In the genomic region with DNA sequence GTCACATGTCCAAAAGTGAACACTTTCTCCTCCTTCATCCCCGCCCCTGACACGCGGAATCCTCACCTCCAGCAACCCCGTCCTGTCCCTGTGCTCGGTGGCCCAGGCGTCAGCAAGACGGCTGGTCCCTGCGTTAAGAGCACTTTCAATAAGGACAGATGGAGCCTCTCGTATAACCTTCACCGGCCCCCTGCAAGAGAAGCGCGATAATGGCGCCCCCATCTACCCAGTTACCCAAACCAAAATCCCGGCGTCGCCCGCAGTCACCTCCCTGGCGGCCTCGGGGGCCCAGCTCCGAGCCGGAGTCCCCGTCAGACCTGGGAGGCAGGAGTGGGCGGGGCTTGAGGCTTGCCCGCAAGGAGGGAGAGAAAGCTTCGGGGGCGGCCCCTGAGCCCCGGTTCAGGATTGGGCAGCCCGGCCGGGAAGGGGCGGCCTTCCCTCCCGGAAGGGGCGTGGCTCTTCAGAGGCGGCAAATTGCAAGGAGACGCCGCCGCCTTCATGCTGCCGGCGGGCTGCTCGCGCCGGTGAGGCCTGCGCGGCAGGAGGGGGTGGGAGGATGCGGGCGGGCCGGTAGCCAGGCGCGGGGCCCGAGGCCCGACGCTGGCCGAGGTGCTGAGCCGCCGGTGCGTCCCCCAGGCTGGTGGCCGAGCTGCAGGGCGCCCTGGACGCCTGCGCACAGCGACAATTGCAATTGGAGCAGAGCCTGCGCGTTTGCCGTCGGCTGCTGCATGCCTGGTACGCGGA, we compare ENCODE assay signal across 8 cellular contexts. TPM values are rescaled to one million over a fixed set of nuclear protein-coding genes. Genes with fewer than 3 reads are reported as not detected.
DNase-seq lines count a peak whose midpoint lies in the region; ATAC-seq and TF ChIP-seq lines count a peak whose summit lies in the region.

Gene TEDC2 (plus strand): TSS at position 463 of the 744 bp plus-strand sequence. CDS start 36 bp downstream, at position 499.

- POLR2A ChIA-PET in naive thymus-derived CD8-positive, alpha-beta T cell (lab: Charles Lee) = interaction anchor here (1.1 to 2.0 kb wide), 8 partner anchors 10 to 304 kb away, joined by 3 to 7 read pairs (median 4); partner anchors contain the start of genes PGP, TBC1D24 and TRAF7

- no peaks in the 10 kb centered on the region for H3K27me3 Mint-ChIP-seq in naive thymus-derived CD8-positive, alpha-beta T cell
- H3K27me3 Mint-ChIP-seq in stimulated activated naive B cell treated with anti-CD40 and anti-IgM and Interleukin-4, amounts not matched to agents 10 μg/mL and 1 μg/mL and 100 μg/mL, for 72 hours = no peaks in the 10 kb centered on the region

- no peaks in the 10 kb centered on the region for H3K9me2 ChIP-seq in GM23248 (ENCODE audit: insufficient read depth)

- H3K27ac ChIP-seq in DND-41 (ENCODE audit: low read length) (peak within 1 kb of the TSS; percentile 77), GM23248 (peak within 1 kb of the TSS; percentile 22; the same call in 1 of the 2 replicates), fibroblast of lung (ENCODE audit: insufficient read depth, low read length) (peak within 1 kb of the TSS; percentile 61)

- H3K27me3 ChIP-seq in DND-41 (ENCODE audit: insufficient read depth, low read length, poor library complexity) (no peaks in the 10 kb centered on the region), GM23248 (replicated peaks; ENCODE audit: insufficient read depth) (no peaks in the 10 kb centered on the region), fibroblast of lung (ENCODE audit: control insufficient read depth, insufficient read depth, low read length) (no peaks in the 10 kb centered on the region)

- peak within 1 kb of the TSS; percentile 82 to 97 (median 90) for H3K4me3 Mint-ChIP-seq in naive thymus-derived CD8-positive, alpha-beta T cell
- H3K4me3 Mint-ChIP-seq in stimulated activated naive B cell treated with anti-CD40 and anti-IgM and Interleukin-4, amounts not matched to agents 10 μg/mL and 1 μg/mL and 100 μg/mL, for 72 hours = peak within 1 kb of the TSS; percentile 83 to 89

- H3K27ac Mint-ChIP-seq in naive thymus-derived CD8-positive, alpha-beta T cell = peak within 1 kb of the TSS in 9 of 10 donors; percentile 4 to 88 (median 66)
- H3K27ac Mint-ChIP-seq in stimulated activated naive B cell treated with anti-CD40 and anti-IgM and Interleukin-4, amounts not matched to agents 10 μg/mL and 1 μg/mL and 100 μg/mL, for 72 hours = peak within 1 kb of the TSS; percentile 83

- 1 to 3% methylated on average over 49 to 59 of the region's 66 CpGs for WGBS in GM23248 (ENCODE audit: low coverage in 1 of 2, low lambda C conversion rate in 2 of 2, missing lambda C conversion rate in 2 of 2), 2 experiments

- H3F3A ChIP-seq in GM23248 (ENCODE audit: insufficient read depth) = no peaks in the 10 kb centered on the region

- no peaks in the 10 kb centered on the region for H3K9me3 Mint-ChIP-seq in naive thymus-derived CD8-positive, alpha-beta T cell
- H3K9me3 Mint-ChIP-seq in stimulated activated naive B cell treated with anti-CD40 and anti-IgM and Interleukin-4, amounts not matched to agents 10 μg/mL and 1 μg/mL and 100 μg/mL, for 72 hours = no peaks in the 10 kb centered on the region

- H3K79me2 ChIP-seq in DND-41 (ENCODE audit: insufficient read depth, low read length) = peaks cover 25% of the 10 kb centered on the region
- H3K79me2 ChIP-seq in GM23248 (ENCODE audit: insufficient read depth) = no peaks in the 10 kb centered on the region
- H3K79me2 ChIP-seq in fibroblast of lung (ENCODE audit: control insufficient read depth, insufficient read depth, low read length) = no peaks in the 10 kb centered on the region

- peaks cover 62% of the 10 kb centered on the region for H3K36me3 ChIP-seq in DND-41 (ENCODE audit: insufficient read depth, low read length)
- no peaks in the 10 kb centered on the region for H3K36me3 ChIP-seq in GM23248 (ENCODE audit: low read depth)
- H3K36me3 ChIP-seq in fibroblast of lung (ENCODE audit: control insufficient read depth, insufficient read depth, low read length) = peaks cover 14% of the 10 kb centered on the region

- H4K20me1 ChIP-seq in DND-41 (ENCODE audit: insufficient read depth, low read length) (peaks cover 38% of the 10 kb centered on the region; the same call in 1 of the 2 replicates), GM23248 (ENCODE audit: insufficient read depth) (no peaks in the 10 kb centered on the region), fibroblast of lung (ENCODE audit: control insufficient read depth, extremely low read depth, insufficient read depth, low read length) (no peaks in the 10 kb centered on the region)

- ATAC-seq in DND-41 (ENCODE audit: insufficient read depth, low read depth) = peak; percentile 92
- ATAC-seq in naive thymus-derived CD8-positive, alpha-beta T cell = peak; percentile 99
- peak; percentile 96 to 97 for ATAC-seq in stimulated activated naive B cell treated with anti-CD40 and anti-IgM and Interleukin-4, amounts not matched to agents 10 μg/mL and 1 μg/mL and 100 μg/mL, for 72 hours (replicated peaks)

- H3K9ac ChIP-seq in DND-41 (ENCODE audit: low read depth, low read length) = peak within 1 kb of the TSS; percentile 90
- peak within 1 kb of the TSS; percentile 76 for H3K9ac ChIP-seq in GM23248
- peak within 1 kb of the TSS; percentile 59 for H3K9ac ChIP-seq in fibroblast of lung (ENCODE audit: insufficient read depth, low read length)

- TF ChIP-seq CTCF in DND-41 (IDR thresholded peaks at IDR 0.05; ENCODE audit: borderline replicate concordance, extremely low read depth, low read length, poor library complexity, severe bottlenecking) (no peak), fibroblast of lung (conservative IDR thresholded peaks at IDR 0.05 in 1 of 2, IDR thresholded peaks at IDR 0.05 in 1 of 2; ENCODE audit: low read depth in 1 of 2, low read length in 2 of 2) (no peak)

- DNase-seq in DND-41 = peak; percentile 98
- peak; percentile 98 for DNase-seq in GM23248
- DNase-seq in LHCN-M2 (ENCODE audit: low read depth) = peak; percentile 90
- peak; percentile 92 for DNase-seq in RPMI7951 (ENCODE audit: low read depth)
- DNase-seq in activated T-helper 1 cell treated with Interleukin-2 at 50 U/mL for 16 hours (ENCODE audit: low read depth) = peak; percentile 95
- DNase-seq in fibroblast of lung (ENCODE audit: low read depth in 2 of 2) = peak; percentile 87 to 92
- DNase-seq in naive thymus-derived CD8-positive, alpha-beta T cell = peak; percentile 90 to 98 (median 96)
- DNase-seq in stimulated activated naive B cell treated with anti-CD40 and anti-IgM and Interleukin-4, amounts not matched to agents 10 μg/mL and 1 μg/mL and 100 μg/mL, for 72 hours = peak; percentile 92

- H3K4me1 ChIP-seq in DND-41 (ENCODE audit: insufficient read depth, low read length) (peaks cover 43% of the 10 kb centered on the region), GM23248 (ENCODE audit: insufficient read depth) (no peaks in the 10 kb centered on the region), fibroblast of lung (ENCODE audit: control insufficient read depth, extremely low read depth, insufficient read depth, low read length) (peaks cover 3% of the 10 kb centered on the region)

- peak within 1 kb of the TSS; percentile 84 for H2AFZ ChIP-seq in DND-41 (ENCODE audit: low read depth, low read length)
- peak within 1 kb of the TSS; percentile 94 for H2AFZ ChIP-seq in GM23248
- peak within 1 kb of the TSS; percentile 83 for H2AFZ ChIP-seq in fibroblast of lung (ENCODE audit: low read length)

- in situ Hi-C loops in GM23248 (cut with MboI) = no loop called here

- H3K36me3 Mint-ChIP-seq in naive thymus-derived CD8-positive, alpha-beta T cell = no peaks in the 10 kb centered on the region
- peaks cover 10 to 17% of the 10 kb centered on the region in 2 donors for H3K36me3 Mint-ChIP-seq in stimulated activated naive B cell treated with anti-CD40 and anti-IgM and Interleukin-4, amounts not matched to agents 10 μg/mL and 1 μg/mL and 100 μg/mL, for 72 hours

- peak within 1 kb of the TSS; percentile 100 for H3K4me2 ChIP-seq in DND-41 (ENCODE audit: insufficient read depth, low read length)
- peak within 1 kb of the TSS; percentile 83 for H3K4me2 ChIP-seq in GM23248 (ENCODE audit: unreplicated experiment)
- peak within 1 kb of the TSS; percentile 98 for H3K4me2 ChIP-seq in fibroblast of lung (ENCODE audit: extremely low read depth, insufficient read depth, low read length)

- H3K4me3 ChIP-seq in DND-41 (ENCODE audit: low read depth in 1 of 2, low read length in 2 of 2) (peak within 1 kb of the TSS; percentile 79 to 86; a peak in 3 of 4 replicates), GM23248 (peak within 1 kb of the TSS; percentile 78), fibroblast of lung (replicated peaks in 1 of 4; ENCODE audit: control extremely low read depth in 1 of 4, insufficient read depth in 1 of 4, low read depth in 3 of 4, low read length in 4 of 4) (peak within 1 kb of the TSS; percentile 55 to 72 (median 69))

- peaks cover 7 to 10% (median 9%) of the 10 kb centered on the region in 4 donors for H3K4me1 Mint-ChIP-seq in naive thymus-derived CD8-positive, alpha-beta T cell
- H3K4me1 Mint-ChIP-seq in stimulated activated naive B cell treated with anti-CD40 and anti-IgM and Interleukin-4, amounts not matched to agents 10 μg/mL and 1 μg/mL and 100 μg/mL, for 72 hours = peaks cover 7 to 8% of the 10 kb centered on the region in 2 donors

- no peaks in the 10 kb centered on the region for H3K9me3 ChIP-seq in DND-41 (ENCODE audit: insufficient read depth, low read length, severe bottlenecking)
- H3K9me3 ChIP-seq in GM23248 (ENCODE audit: low read depth) = no peaks in the 10 kb centered on the region
- H3K9me3 ChIP-seq in fibroblast of lung (ENCODE audit: control insufficient read depth, insufficient read depth, low read depth, low read length) = no peaks in the 10 kb centered on the region

RNA-seq across cellular contexts. Expression of gene TEDC2, which starts in this region (rescaled TPM):
- total RNA-seq in GM23248 (2014; rRNA removed; shearing (Covaris generic)) = 6.8 and 8.3 TPM in 2 replicates
- polyA plus RNA-seq in GM23248 (2016; fragmentation: Nextera tagmentation; extraction: Ambion mirVana) (4.2 and 4.8 TPM in 2 replicates), fibroblast of lung (1.2 and 2.7 TPM in 2 replicates)
- total RNA-seq in LHCN-M2 (2014; rRNA removed) (32.0 and 34.4 TPM in 2 replicates), fibroblast of lung (1.0 and 1.7 TPM in 2 replicates)
- polyA plus RNA-seq in LHCN-M2 (2012) = 9.8 TPM
- total RNA-seq in RPMI7951 (2014; rRNA removed; shearing (Covaris generic)) = 10.2 and 21.7 TPM in 2 replicates
- 1.8 and 7.0 TPM in 2 replicates for polyA plus RNA-seq in fibroblast of lung (2012)
- polyA minus RNA-seq in fibroblast of lung (ENCODE audit: low replicate concordance) = 0.59 and 4.3 TPM in 2 replicates
- total RNA-seq in naive thymus-derived CD8-positive, alpha-beta T cell = under 1 TPM in 1 of 2 experiments, not detected in 1; 0.96 TPM
- polyA plus RNA-seq in naive thymus-derived CD8-positive, alpha-beta T cell = under 1 TPM in 2 of 3 donors, not detected in 1; 0.52 to 0.76 TPM

Comparison
In these comparisons a context has a peak if more than half of its experiments do, and no peak if none do; other contexts are left out.
1. Peak in every context shown above with its lines: DNase-seq, ATAC-seq, H3K4me3 ChIP-seq and H3K27ac ChIP-seq.
2. Peak in DNase-seq and ATAC-seq in naive thymus-derived CD8-positive, alpha-beta T cell; RNA of the gene not detected or under 1 TPM.
3. H3K27ac ChIP-seq: peak in every context shown above with its lines; median percentile 77 in DND-41; 61 in fibroblast of lung; 22 in GM23248.